1 cellular context compared by ENCODE assay signal in the genomic region with DNA sequence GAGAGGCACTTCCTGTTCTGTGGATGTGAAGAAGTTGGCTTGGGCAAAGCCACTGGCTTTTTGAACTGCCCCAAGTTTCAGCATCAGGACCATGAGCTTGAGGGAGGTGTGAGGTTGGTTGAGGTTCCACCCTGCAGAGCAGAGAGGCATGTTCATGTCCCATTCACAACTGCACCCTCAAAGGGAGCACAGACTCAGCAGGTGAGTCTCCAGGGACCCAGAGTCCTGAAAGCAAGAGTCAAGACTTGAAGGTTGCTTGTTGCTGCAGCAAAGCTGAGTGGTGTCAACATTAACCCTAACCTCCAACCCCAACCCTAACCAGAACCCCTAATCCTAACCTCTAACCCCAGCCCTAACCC.
TF ChIP-seq lines count a peak whose summit lies in the region.

No MANE protein-coding gene starts in this region.

TF ChIP-seq in H1, 55 proteins besides CTCF, POLR2A, EP300 and RAD21:
- TF ChIP-seq MAFK (IDR thresholded peaks at IDR 0.05; ENCODE audit: low read depth, low read length) (no peak), MAX (IDR thresholded peaks at IDR 0.05) (no peak), BACH1 (IDR thresholded peaks at IDR 0.05; ENCODE audit: low read length) (no peak), POU5F1 (IDR thresholded peaks at IDR 0.05; ENCODE audit: low read depth, low read length) (no peak), RXRA (IDR thresholded peaks at IDR 0.05; ENCODE audit: insufficient read depth, low read depth, low read length) (no peak), SP1 (IDR thresholded peaks at IDR 0.05; ENCODE audit: low read depth, low read length) (no peak)
- TF ChIP-seq, protein P1, sequence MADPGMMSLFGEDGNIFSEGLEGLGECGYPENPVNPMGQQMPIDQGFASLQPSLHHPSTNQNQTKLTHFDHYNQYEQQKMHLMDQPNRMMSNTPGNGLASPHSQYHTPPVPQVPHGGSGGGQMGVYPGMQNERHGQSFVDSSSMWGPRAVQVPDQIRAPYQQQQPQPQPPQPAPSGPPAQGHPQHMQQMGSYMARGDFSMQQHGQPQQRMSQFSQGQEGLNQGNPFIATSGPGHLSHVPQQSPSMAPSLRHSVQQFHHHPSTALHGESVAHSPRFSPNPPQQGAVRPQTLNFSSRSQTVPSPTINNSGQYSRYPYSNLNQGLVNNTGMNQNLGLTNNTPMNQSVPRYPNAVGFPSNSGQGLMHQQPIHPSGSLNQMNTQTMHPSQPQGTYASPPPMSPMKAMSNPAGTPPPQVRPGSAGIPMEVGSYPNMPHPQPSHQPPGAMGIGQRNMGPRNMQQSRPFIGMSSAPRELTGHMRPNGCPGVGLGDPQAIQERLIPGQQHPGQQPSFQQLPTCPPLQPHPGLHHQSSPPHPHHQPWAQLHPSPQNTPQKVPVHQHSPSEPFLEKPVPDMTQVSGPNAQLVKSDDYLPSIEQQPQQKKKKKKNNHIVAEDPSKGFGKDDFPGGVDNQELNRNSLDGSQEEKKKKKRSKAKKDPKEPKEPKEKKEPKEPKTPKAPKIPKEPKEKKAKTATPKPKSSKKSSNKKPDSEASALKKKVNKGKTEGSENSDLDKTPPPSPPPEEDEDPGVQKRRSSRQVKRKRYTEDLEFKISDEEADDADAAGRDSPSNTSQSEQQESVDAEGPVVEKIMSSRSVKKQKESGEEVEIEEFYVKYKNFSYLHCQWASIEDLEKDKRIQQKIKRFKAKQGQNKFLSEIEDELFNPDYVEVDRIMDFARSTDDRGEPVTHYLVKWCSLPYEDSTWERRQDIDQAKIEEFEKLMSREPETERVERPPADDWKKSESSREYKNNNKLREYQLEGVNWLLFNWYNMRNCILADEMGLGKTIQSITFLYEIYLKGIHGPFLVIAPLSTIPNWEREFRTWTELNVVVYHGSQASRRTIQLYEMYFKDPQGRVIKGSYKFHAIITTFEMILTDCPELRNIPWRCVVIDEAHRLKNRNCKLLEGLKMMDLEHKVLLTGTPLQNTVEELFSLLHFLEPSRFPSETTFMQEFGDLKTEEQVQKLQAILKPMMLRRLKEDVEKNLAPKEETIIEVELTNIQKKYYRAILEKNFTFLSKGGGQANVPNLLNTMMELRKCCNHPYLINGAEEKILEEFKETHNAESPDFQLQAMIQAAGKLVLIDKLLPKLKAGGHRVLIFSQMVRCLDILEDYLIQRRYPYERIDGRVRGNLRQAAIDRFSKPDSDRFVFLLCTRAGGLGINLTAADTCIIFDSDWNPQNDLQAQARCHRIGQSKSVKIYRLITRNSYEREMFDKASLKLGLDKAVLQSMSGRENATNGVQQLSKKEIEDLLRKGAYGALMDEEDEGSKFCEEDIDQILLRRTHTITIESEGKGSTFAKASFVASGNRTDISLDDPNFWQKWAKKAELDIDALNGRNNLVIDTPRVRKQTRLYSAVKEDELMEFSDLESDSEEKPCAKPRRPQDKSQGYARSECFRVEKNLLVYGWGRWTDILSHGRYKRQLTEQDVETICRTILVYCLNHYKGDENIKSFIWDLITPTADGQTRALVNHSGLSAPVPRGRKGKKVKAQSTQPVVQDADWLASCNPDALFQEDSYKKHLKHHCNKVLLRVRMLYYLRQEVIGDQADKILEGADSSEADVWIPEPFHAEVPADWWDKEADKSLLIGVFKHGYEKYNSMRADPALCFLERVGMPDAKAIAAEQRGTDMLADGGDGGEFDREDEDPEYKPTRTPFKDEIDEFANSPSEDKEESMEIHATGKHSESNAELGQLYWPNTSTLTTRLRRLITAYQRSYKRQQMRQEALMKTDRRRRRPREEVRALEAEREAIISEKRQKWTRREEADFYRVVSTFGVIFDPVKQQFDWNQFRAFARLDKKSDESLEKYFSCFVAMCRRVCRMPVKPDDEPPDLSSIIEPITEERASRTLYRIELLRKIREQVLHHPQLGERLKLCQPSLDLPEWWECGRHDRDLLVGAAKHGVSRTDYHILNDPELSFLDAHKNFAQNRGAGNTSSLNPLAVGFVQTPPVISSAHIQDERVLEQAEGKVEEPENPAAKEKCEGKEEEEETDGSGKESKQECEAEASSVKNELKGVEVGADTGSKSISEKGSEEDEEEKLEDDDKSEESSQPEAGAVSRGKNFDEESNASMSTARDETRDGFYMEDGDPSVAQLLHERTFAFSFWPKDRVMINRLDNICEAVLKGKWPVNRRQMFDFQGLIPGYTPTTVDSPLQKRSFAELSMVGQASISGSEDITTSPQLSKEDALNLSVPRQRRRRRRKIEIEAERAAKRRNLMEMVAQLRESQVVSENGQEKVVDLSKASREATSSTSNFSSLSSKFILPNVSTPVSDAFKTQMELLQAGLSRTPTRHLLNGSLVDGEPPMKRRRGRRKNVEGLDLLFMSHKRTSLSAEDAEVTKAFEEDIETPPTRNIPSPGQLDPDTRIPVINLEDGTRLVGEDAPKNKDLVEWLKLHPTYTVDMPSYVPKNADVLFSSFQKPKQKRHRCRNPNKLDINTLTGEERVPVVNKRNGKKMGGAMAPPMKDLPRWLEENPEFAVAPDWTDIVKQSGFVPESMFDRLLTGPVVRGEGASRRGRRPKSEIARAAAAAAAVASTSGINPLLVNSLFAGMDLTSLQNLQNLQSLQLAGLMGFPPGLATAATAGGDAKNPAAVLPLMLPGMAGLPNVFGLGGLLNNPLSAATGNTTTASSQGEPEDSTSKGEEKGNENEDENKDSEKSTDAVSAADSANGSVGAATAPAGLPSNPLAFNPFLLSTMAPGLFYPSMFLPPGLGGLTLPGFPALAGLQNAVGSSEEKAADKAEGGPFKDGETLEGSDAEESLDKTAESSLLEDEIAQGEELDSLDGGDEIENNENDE (IDR thresholded peaks at IDR 0.05; ENCODE audit: insufficient replicate concordance, low read length), result no peak
- TF ChIP-seq, protein P2, sequence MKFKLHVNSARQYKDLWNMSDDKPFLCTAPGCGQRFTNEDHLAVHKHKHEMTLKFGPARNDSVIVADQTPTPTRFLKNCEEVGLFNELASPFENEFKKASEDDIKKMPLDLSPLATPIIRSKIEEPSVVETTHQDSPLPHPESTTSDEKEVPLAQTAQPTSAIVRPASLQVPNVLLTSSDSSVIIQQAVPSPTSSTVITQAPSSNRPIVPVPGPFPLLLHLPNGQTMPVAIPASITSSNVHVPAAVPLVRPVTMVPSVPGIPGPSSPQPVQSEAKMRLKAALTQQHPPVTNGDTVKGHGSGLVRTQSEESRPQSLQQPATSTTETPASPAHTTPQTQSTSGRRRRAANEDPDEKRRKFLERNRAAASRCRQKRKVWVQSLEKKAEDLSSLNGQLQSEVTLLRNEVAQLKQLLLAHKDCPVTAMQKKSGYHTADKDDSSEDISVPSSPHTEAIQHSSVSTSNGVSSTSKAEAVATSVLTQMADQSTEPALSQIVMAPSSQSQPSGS (IDR thresholded peaks at IDR 0.05; ENCODE audit: low read length), result no peak
